In the genomic region with DNA sequence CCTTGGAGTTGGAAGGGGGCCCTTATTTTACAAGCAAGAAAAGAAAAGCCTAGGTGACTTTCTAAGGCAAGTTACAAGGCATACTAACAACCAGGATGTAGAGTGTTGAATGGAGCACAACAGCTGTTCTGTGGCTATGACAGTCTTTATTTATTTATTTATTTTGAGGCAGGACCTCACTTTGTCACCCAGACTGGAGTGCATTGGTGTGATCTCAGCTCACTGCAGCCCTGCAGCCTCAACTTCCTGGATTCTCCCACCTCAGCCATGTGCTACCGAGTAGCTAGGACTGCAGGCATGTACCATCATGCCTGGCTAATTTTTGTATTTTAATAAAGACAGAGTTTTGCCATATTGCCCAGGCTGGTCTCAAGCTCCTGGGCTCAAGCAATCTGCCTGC, we compare ENCODE assay signal across 20 cellular contexts.
DNase-seq lines count a peak whose midpoint lies in the region; ATAC-seq and TF ChIP-seq lines count a peak whose summit lies in the region.
"Had no signal": no experiment of that assay in that cellular context is flagged by ENCODE, and none has a peak within 500 bp of the region (broad histone marks: within the 10 kb centered on the region; RNA-seq: fewer than 3 reads in every experiment).

No MANE protein-coding gene starts in this region.

- no peak for ATAC-seq in PC-3
- ATAC-seq: GM23338, T-helper 17 cell had no signal

- CTCF ChIA-PET in PC-3 (lab: Charles Lee), result no interaction called here

- H3K9ac ChIP-seq in BLaER1 (no peak overlapping the region), PC-3 (ENCODE audit: low read length) (no peak overlapping the region)

- intact Hi-C loops in PC-3 (cut with micrococcal nuclease), result no loop called here

- TF ChIP-seq CTCF in PC-3 (conservative IDR thresholded peaks at IDR 0.05; ENCODE audit: low read depth, low read length), result no peak

- H3K4me2 ChIP-seq in BLaER1 (peak overlapping the region; percentile 11), PC-3 (ENCODE audit: low read length) (no peak overlapping the region)
- H3K4me2 ChIP-seq: GM23338 had no signal

- peaks cover 33% of the 10 kb centered on the region for H3K4me1 ChIP-seq in BLaER1
- H3K4me1 ChIP-seq in PC-3 (ENCODE audit: insufficient read depth, low read length), result peaks cover 14% of the 10 kb centered on the region
- H3K4me1 ChIP-seq: BE2C had no signal

- BruUV-seq in PC-3 (replicated peaks; lab: Mats Ljungman, UMichigan), result no TSS peak

- no peaks in the 10 kb centered on the region for H3K27me3 ChIP-seq in BLaER1
- no peaks in the 10 kb centered on the region for H3K27me3 ChIP-seq in PC-3 (ENCODE audit: low read length)
- H3K27me3 ChIP-seq: BE2C had no signal

- H3F3A ChIP-seq in PC-3 (ENCODE audit: low read length, unreplicated experiment), result no peaks in the 10 kb centered on the region

- H4K20me1 ChIP-seq in BLaER1, result peaks cover 25% of the 10 kb centered on the region; the same call in 1 of the 2 replicates
- H4K20me1 ChIP-seq in PC-3 (ENCODE audit: low read length), result peaks cover 4% of the 10 kb centered on the region; the same call in 1 of the 2 replicates

- POLR2A ChIA-PET in PC-3 (lab: Charles Lee; ENCODE audit: unreplicated experiment), result no interaction called here

- DNase-seq in DMS153 (lab: John Stamatoyannopoulos, UW) (peak; percentile 45), SHP77 treated with DMSO at 0.1 percent for 48 hours (lab: John Stamatoyannopoulos, UW) (peak; percentile 24), kidney tubule cell (ENCODE audit: low spot score) (peak; percentile 1), PC-3 (no peak), HPDE6-E6E7 (ENCODE audit: extremely low spot score) (no peak)
- no peak for DNase-seq in activated effector memory CD4-positive, alpha-beta T cell treated with Interleukin-2 at 50 U/mL for 16 hours
- DNase-seq: BE2C; CD4-positive, alpha-beta memory T cell; HCEC 1CT; KBM-7; NCI-H1092; NCI-H1436; NCI-H187 treated with DMSO at 0.1 percent for 48 hours; NCI-H2107; NCI-H2227 treated with DMSO at 0.1 percent for 48 hours; NCI-H82; T-helper 17 cell had no signal

- H3K9me2 ChIP-seq in PC-3 (replicated peaks; ENCODE audit: low read length), result no peaks in the 10 kb centered on the region

- no peaks in the 10 kb centered on the region for H3K79me2 ChIP-seq in PC-3 (ENCODE audit: low read length)

- H3K9me3 ChIP-seq in BLaER1 (no peaks in the 10 kb centered on the region; the same call in 1 of the 2 replicates), PC-3 (ENCODE audit: low read length) (no peaks in the 10 kb centered on the region)
- H3K9me3 ChIP-seq: BE2C had no signal

- H2AFZ ChIP-seq in PC-3 (ENCODE audit: low read length), result no peak overlapping the region
- H2AFZ ChIP-seq: GM23338 had no signal

- H3K36me3 ChIP-seq in BLaER1 (0 out of 2 replicates have a peak, but pooled peaks cover 4% of the 10 kb centered on the region), PC-3 (ENCODE audit: low read depth, low read length) (no peaks in the 10 kb centered on the region)
- H3K36me3 ChIP-seq: BE2C had no signal

- H3K4me3 ChIP-seq in BLaER1 (no peak overlapping the region), PC-3 (ENCODE audit: low read length) (no peak overlapping the region)
- H3K4me3 ChIP-seq: GM23338 had no signal

- H3K27ac ChIP-seq in BLaER1, result no peak overlapping the region
- H3K27ac ChIP-seq in PC-3 (ENCODE audit: low read length), result no peak overlapping the region
- H3K27ac ChIP-seq: HL-60 had no signal

Comparison
In these comparisons a context has a peak if more than half of its experiments do, and no peak if none do; other contexts are left out.
1. DNase-seq: peak in DMS153 (single experiment), SHP77 treated with DMSO at 0.1 percent for 48 hours (single experiment) and kidney tubule cell (single experiment); none in activated effector memory CD4-positive, alpha-beta T cell treated with Interleukin-2 at 50 U/mL for 16 hours (single experiment), PC-3 (single experiment) and HPDE6-E6E7 (single experiment).